Comparison of ENCODE assay signal across 25 cellular contexts in genomic region chr10:88322336-88323063, GRCh38.
"Had no signal": no experiment of that assay in that cellular context is flagged by ENCODE, and none has a peak within 500 bp of the region (broad histone marks: within the 10 kb centered on the region; RNA-seq: fewer than 3 reads in every experiment).

No MANE protein-coding gene starts in this region.

- H3K9me3 ChIP-seq: SJCRH30 had no signal

- H3K4me1 ChIP-seq: breast epithelium, Peyer's patch, SJCRH30 had no signal

- ATAC-seq: activated CD8-positive, alpha-beta memory T cell treated with anti-CD3 and anti-CD28 coated beads, Interleukin-2, amount 10 ng/mL, durations not matched to agents 7 days and 5 days; SK-N-SH treated with all-trans-retinoic acid at 6 μM for 48 hours had no signal

- H3K27me3 ChIP-seq: breast epithelium, Peyer's patch, SJCRH30 had no signal

- H3K36me3 ChIP-seq: breast epithelium, Peyer's patch, SJCRH30 had no signal

- H3K27ac ChIP-seq: breast epithelium, Peyer's patch, RWPE1, SJCRH30 had no signal

- DNase-seq: activated CD4-positive, alpha-beta T cell treated with anti-CD3 and anti-CD28 coated beads for 48 hours; activated CD4-positive, alpha-beta T cell treated with anti-CD3 and anti-CD28 coated beads, Interleukin-2, amount 50 U/mL, for 4 hours; activated CD4-positive, CD25-positive, alpha-beta regulatory T cell treated with anti-CD3 and anti-CD28 coated beads, Interleukin-2, amount 50 U/mL, for 72 hours; activated CD8-positive, alpha-beta memory T cell treated with anti-CD3 and anti-CD28 coated beads, Interleukin-2, amount 10 ng/mL, durations not matched to agents 7 days and 5 days; activated effector memory CD4-positive, alpha-beta T cell treated with Interleukin-2 at 50 U/mL for 16 hours; activated naive CD4-positive, alpha-beta T cell; activated T-cell treated with anti-CD3 and anti-CD28 coated beads, Interleukin-2, amount 50 U/mL, for 24 hours; aorta; caudate nucleus; Kasumi-1; NCI-H1092; NCI-H1417; NCI-H2029; NCI-H2107; NCI-H2171 treated with DMSO at 0.1 percent for 48 hours; NCI-H226; NCI-H526; NCI-H774; Right ventricle myocardium superior; SJCRH30; SW 1271 had no signal

- H3K4me3 ChIP-seq: breast epithelium, Peyer's patch, SJCRH30 had no signal
